22 cellular contexts compared by ENCODE assay signal in genomic region chr6:68642977-68643376, GRCh38.
"Had no signal": no experiment of that assay in that cellular context is flagged by ENCODE, and none has a peak within 500 bp of the region (broad histone marks: within the 10 kb centered on the region; RNA-seq: fewer than 3 reads in every experiment).

No MANE protein-coding gene starts in this region.

- H3K27ac ChIP-seq: esophagus squamous epithelium, heart right ventricle, parathyroid adenoma, psoas muscle, right lobe of liver, spleen, stomach, suprapubic skin, thyroid gland had no signal

- DNase-seq: esophagus squamous epithelium; foreskin fibroblast; heart right ventricle; hypothalamus; islet precursor cell; left cardiac atrium; left ventricle myocardium superior; mesendoderm; naive thymus-derived CD4-positive, alpha-beta T cell; nephron progenitor cell; psoas muscle; retina; right lobe of liver; spleen; stimulated activated CD4-positive, alpha-beta T cell treated with anti-CD3 and anti-CD28 coated beads, Interleukin-15, amount 100 ng/mL, for 24 hours; stimulated activated CD4-positive, alpha-beta T cell treated with anti-CD3 and anti-CD28 coated beads, Interleukin-1b, Interleukin-23, amount 100 ng/mL, for 48 hours; stimulated activated CD4-positive, alpha-beta T cell treated with anti-CD3 and anti-CD28 coated beads, Interleukin-4, amount 100 ng/mL, for 4 hours; stimulated activated naive CD4-positive, alpha-beta T cell; stomach; thyroid gland had no signal

- ATAC-seq: heart right ventricle; left cardiac atrium; left ventricle myocardium superior; naive thymus-derived CD4-positive, alpha-beta T cell; psoas muscle; right lobe of liver had no signal
